In the genomic region with DNA sequence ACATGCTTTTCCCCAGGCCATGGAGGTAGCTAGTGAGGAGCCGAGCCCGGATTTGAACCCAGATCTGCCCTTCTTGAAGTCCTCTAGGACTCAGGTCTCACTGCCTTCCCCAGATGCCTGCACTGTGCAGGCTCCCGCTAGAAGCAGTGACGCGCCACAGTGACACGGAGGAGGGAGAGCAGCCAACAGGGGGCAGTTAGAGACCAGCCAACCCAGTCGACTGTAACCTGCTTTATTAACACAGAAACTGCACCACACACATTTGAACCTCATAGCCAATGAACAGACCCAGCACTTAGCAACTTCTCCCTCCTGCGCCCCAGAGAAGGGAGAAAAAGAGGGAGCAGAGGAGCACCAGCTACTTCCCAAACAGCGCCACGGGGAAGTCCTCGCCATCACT, we compare ENCODE assay signal across 14 cellular contexts. TPM values are rescaled to one million over a fixed set of nuclear protein-coding genes. Genes with fewer than 3 reads are reported as not detected.
DNase-seq lines count a peak whose midpoint lies in the region; ATAC-seq and TF ChIP-seq lines count a peak whose summit lies in the region.
"Had no signal": no experiment of that assay in that cellular context is flagged by ENCODE, and none has a peak within 500 bp of the region (broad histone marks: within the 10 kb centered on the region; RNA-seq: fewer than 3 reads in every experiment).

No MANE protein-coding gene starts in this region.

- H3K4me3 ChIP-seq in CD4-positive, CD25-positive, alpha-beta regulatory T cell (ENCODE audit: low read depth, low read length): no peak overlapping the region
- no peak overlapping the region for H3K4me3 ChIP-seq in SU-DHL-6 (ENCODE audit: insufficient read depth, low read length, poor library complexity, severe bottlenecking)

- TF ChIP-seq CTCF in GM13977 (IDR thresholded peaks at IDR 0.05; ENCODE audit: extremely low read depth, insufficient read depth, missing control alignments) (peak; percentile 9), SU-DHL-6 (IDR thresholded peaks at IDR 0.05; ENCODE audit: insufficient read depth, low read length, poor library complexity, severe bottlenecking) (peak; percentile 38), glutamatergic neuron (IDR thresholded peaks at IDR 0.05; ENCODE audit: partially characterized antibody, unreplicated experiment) (no peak)

- H3K27ac Mint-ChIP-seq in CD4-positive, CD25-positive, alpha-beta regulatory T cell: peak overlapping the region in 1 of 3 donors; percentile 18
- no peak overlapping the region for H3K27ac Mint-ChIP-seq in glutamatergic neuron (ENCODE audit: unreplicated experiment)
- H3K27ac Mint-ChIP-seq: activated T-helper 2 cell treated with anti-CD3 and anti-CD28 coated beads, Interferon-gamma antibody, Interleukin-2, Interleukin-4, amounts not matched to agents 10 μg/mL and 5 μg/mL and 100 μg/mL, durations not matched to agents 14 hours and 24 hours and 36 hours; stimulated activated naive CD8-positive, alpha-beta T cell treated with anti-CD3 and anti-CD28 coated beads, Interleukin-15, Interleukin-2, amounts not matched to agents 100 ng/mL and 50 ng/mL, for 24 hours had no signal

- no peak overlapping the region for H3K9ac ChIP-seq in SU-DHL-6 (ENCODE audit: low read length)

- H3K4me3 Mint-ChIP-seq in CD4-positive, CD25-positive, alpha-beta regulatory T cell: peak overlapping the region in 1 of 4 donors; percentile 51
- no peak overlapping the region for H3K4me3 Mint-ChIP-seq in glutamatergic neuron (ENCODE audit: unreplicated experiment)
- H3K4me3 Mint-ChIP-seq: stimulated activated naive CD8-positive, alpha-beta T cell treated with anti-CD3 and anti-CD28 coated beads, Interleukin-15, Interleukin-2, amounts not matched to agents 100 ng/mL and 50 ng/mL, for 24 hours had no signal

- no peaks in the 10 kb centered on the region for H3K36me3 ChIP-seq in CD4-positive, CD25-positive, alpha-beta regulatory T cell (ENCODE audit: control insufficient read depth, insufficient read depth, low read length)
- no peaks in the 10 kb centered on the region for H3K36me3 ChIP-seq in SU-DHL-6 (ENCODE audit: low read length)

- no peak for ATAC-seq in CD4-positive, CD25-positive, alpha-beta regulatory T cell (ENCODE audit: low read depth in 2 of 2)
- ATAC-seq in GM18505 (IDR thresholded peaks at IDR 0.05; ENCODE audit: unreplicated experiment): no peak
- ATAC-seq in HG03108 (IDR thresholded peaks at IDR 0.05; ENCODE audit: unreplicated experiment): no peak
- ATAC-seq: left ventricle myocardium superior, sciatic nerve had no signal

- no peak for TF ChIP-seq POLR2A in GM18505 (IDR thresholded peaks at IDR 0.05; ENCODE audit: borderline replicate concordance, extremely low read depth, insufficient read depth, insufficient read length)

- H4K20me1 ChIP-seq in SU-DHL-6 (ENCODE audit: low read depth, low read length): no peaks in the 10 kb centered on the region

- H3K27me3 ChIP-seq in CD4-positive, CD25-positive, alpha-beta regulatory T cell (ENCODE audit: control insufficient read depth, insufficient read depth, low read length): no peaks in the 10 kb centered on the region
- no peaks in the 10 kb centered on the region for H3K27me3 ChIP-seq in SU-DHL-6 (ENCODE audit: low read length)

- H3K36me3 Mint-ChIP-seq in CD4-positive, CD25-positive, alpha-beta regulatory T cell: peaks cover 9% of the 10 kb centered on the region
- H3K36me3 Mint-ChIP-seq in glutamatergic neuron (ENCODE audit: unreplicated experiment): no peaks in the 10 kb centered on the region

- no peaks in the 10 kb centered on the region for H3K79me2 ChIP-seq in SU-DHL-6 (ENCODE audit: insufficient read depth, low read length)

- peaks cover 12% of the 10 kb centered on the region for H3K4me1 ChIP-seq in CD4-positive, CD25-positive, alpha-beta regulatory T cell (ENCODE audit: control insufficient read depth, insufficient read depth, low read length, poor library complexity, severe bottlenecking)
- H3K4me1 ChIP-seq: Caco-2 had no signal

- no peaks in the 10 kb centered on the region for H3K9me3 ChIP-seq in CD4-positive, CD25-positive, alpha-beta regulatory T cell (ENCODE audit: control insufficient read depth in 2 of 2, low read length in 2 of 2)
- H3K9me3 ChIP-seq in SU-DHL-6 (ENCODE audit: insufficient read depth, low read length): no peaks in the 10 kb centered on the region
- H3K9me3 ChIP-seq: Caco-2 had no signal

- peaks cover 31% of the 10 kb centered on the region for H3K27me3 Mint-ChIP-seq in CD4-positive, CD25-positive, alpha-beta regulatory T cell
- H3K27me3 Mint-ChIP-seq in glutamatergic neuron (ENCODE audit: unreplicated experiment): peaks cover 7% of the 10 kb centered on the region

- no peak overlapping the region for H3K27ac ChIP-seq in CD4-positive, CD25-positive, alpha-beta regulatory T cell (ENCODE audit: insufficient read depth, low read length, poor library complexity, severe bottlenecking)
- H3K27ac ChIP-seq in SU-DHL-6 (ENCODE audit: low read depth, low read length): no peak overlapping the region

- H3K9me3 Mint-ChIP-seq in CD4-positive, CD25-positive, alpha-beta regulatory T cell: no peaks in the 10 kb centered on the region
- H3K9me3 Mint-ChIP-seq in glutamatergic neuron (ENCODE audit: unreplicated experiment): peaks cover 7% of the 10 kb centered on the region
- H3K9me3 Mint-ChIP-seq: activated T-helper 2 cell treated with anti-CD3 and anti-CD28 coated beads, Interferon-gamma antibody, Interleukin-2, Interleukin-4, amounts not matched to agents 10 μg/mL and 5 μg/mL and 100 μg/mL, durations not matched to agents 14 hours and 24 hours and 36 hours; stimulated activated naive CD8-positive, alpha-beta T cell treated with anti-CD3 and anti-CD28 coated beads, Interleukin-15, Interleukin-2, amounts not matched to agents 100 ng/mL and 50 ng/mL, for 24 hours had no signal

- H3K9me2 ChIP-seq in SU-DHL-6 (replicated peaks; ENCODE audit: insufficient read depth, low read length): no peaks in the 10 kb centered on the region

- H3F3A ChIP-seq in SU-DHL-6 (ENCODE audit: insufficient read depth): no peaks in the 10 kb centered on the region

- H3K4me1 Mint-ChIP-seq in CD4-positive, CD25-positive, alpha-beta regulatory T cell: peaks cover 7 to 24% (median 11%) of the 10 kb centered on the region in 4 donors
- peaks cover 27% of the 10 kb centered on the region for H3K4me1 Mint-ChIP-seq in glutamatergic neuron (ENCODE audit: low read depth, unreplicated experiment)

- no peak overlapping the region for H2AFZ ChIP-seq in SU-DHL-6 (ENCODE audit: low read depth, low read length, severe bottlenecking)

- in situ Hi-C loops in GM13977 (cut with MboI; ENCODE audit: low pct_unique_long_range_greater_than_20kb, low sequenced_read_pairs, unreplicated experiment): no loop called here

- H3K4me2 ChIP-seq in SU-DHL-6 (ENCODE audit: low read depth, low read length, poor library complexity, severe bottlenecking): no peak overlapping the region

- DNase-seq in CD4-positive, CD25-positive, alpha-beta regulatory T cell: peak in 2 of 3 donors; percentile 18 to 36
- no peak for DNase-seq in GM13977 (ENCODE audit: low spot score)
- DNase-seq in glutamatergic neuron: peak; percentile 67
- DNase-seq in NCI-H1417 treated with DMSO at 0.1 percent for 48 hours (lab: John Stamatoyannopoulos, UW): no peak
- DNase-seq in MV-4-11 (lab: John Stamatoyannopoulos, UW): no peak
- DNase-seq: left ventricle myocardium superior, NCI-H187 had no signal

RNA-seq across cellular contexts. Expression of gene PILRA, which starts 27.4 kb away (rescaled TPM):
- 13.2 TPM for total RNA-seq in CD4-positive, CD25-positive, alpha-beta regulatory T cell
- under 1 TPM in 2 of 4 donors, not detected in 2; 0.17 to 0.39 TPM for polyA plus RNA-seq in CD4-positive, CD25-positive, alpha-beta regulatory T cell
- 12.5 TPM for total RNA-seq in glutamatergic neuron (ENCODE audit: unreplicated experiment)

RNA-seq across cellular contexts. Expression of gene ZCWPW1, which starts 27.8 kb away (rescaled TPM):
- total RNA-seq in CD4-positive, CD25-positive, alpha-beta regulatory T cell: 4.0 TPM
- 1 to 10 TPM; 2.2 to 5.4 (median 4.0) TPM for polyA plus RNA-seq in CD4-positive, CD25-positive, alpha-beta regulatory T cell
- total RNA-seq in glutamatergic neuron (ENCODE audit: unreplicated experiment): 1.8 TPM

RNA-seq across cellular contexts. Expression of gene MEPCE, which starts 29.0 kb away (rescaled TPM):
- total RNA-seq in CD4-positive, CD25-positive, alpha-beta regulatory T cell: 73.1 TPM
- 10 to 100 TPM; 10.2 to 15.9 (median 13.5) TPM for polyA plus RNA-seq in CD4-positive, CD25-positive, alpha-beta regulatory T cell
- 18.5 TPM for total RNA-seq in glutamatergic neuron (ENCODE audit: unreplicated experiment)

RNA-seq across cellular contexts. Expression of gene PPP1R35, which starts 35.6 kb away (rescaled TPM):
- 52.8 TPM for total RNA-seq in CD4-positive, CD25-positive, alpha-beta regulatory T cell
- polyA plus RNA-seq in CD4-positive, CD25-positive, alpha-beta regulatory T cell: 10 to 100 TPM; 42.3 to 72.2 (median 49.4) TPM
- total RNA-seq in glutamatergic neuron (ENCODE audit: unreplicated experiment): 24.1 TPM

RNA-seq across cellular contexts. Expression of gene PILRB, which starts 42.7 kb away (rescaled TPM):
- total RNA-seq in CD4-positive, CD25-positive, alpha-beta regulatory T cell: 88.0 TPM
- 1 to 10 TPM; 2.1 to 3.6 (median 2.5) TPM for polyA plus RNA-seq in CD4-positive, CD25-positive, alpha-beta regulatory T cell
- 62.6 TPM for total RNA-seq in glutamatergic neuron (ENCODE audit: unreplicated experiment)

Comparison
In these comparisons a context has a peak if more than half of its experiments do, and no peak if none do; other contexts are left out.
1. DNase-seq: peak in CD4-positive, CD25-positive, alpha-beta regulatory T cell (2 of 3) and glutamatergic neuron (single experiment); none in GM13977 (single experiment), NCI-H1417 treated with DMSO at 0.1 percent for 48 hours (single experiment) and MV-4-11 (single experiment).